ENCODE assay signal across 11 cellular contexts in the genomic region with DNA sequence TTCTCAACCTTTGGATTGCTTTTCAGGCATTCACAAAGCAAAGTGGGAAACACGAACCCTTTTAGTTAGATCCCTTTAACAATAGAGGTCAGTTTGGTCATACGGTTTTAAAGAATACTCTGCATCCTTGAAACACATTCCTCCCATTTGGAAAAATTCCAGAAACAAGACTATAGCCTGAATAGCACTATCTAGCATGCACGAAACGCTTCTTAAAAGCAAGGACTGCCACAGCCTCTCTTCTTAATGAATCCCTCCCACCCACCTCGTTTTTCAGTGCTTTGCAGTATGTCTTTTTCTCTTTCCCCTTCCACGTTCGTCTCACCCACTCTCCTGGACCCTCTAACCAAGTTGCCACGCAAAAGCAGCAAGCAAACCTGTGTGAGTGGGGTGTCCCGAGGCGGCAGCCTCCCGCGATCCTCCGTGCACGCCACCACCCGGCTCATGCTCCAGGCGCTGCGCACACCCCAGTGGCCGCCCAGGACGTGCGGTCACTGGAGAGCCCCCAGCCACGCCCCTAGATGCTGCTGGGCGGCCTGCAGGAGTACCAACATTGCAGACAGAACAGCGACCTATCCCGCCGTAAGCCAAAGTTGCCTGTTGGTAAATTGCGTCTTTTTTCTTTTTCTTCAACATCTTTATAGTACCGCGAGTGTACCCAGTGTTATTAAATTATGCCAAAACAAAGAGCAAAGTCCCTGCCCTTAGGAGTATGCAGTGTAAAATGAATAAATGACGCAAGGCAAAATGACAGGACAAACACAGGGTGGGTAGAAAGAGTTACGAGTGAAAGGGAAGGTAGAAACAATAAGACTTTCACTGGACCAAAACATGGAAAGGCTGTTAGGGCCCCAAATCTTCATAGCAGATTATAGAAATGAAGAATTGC. TPM values are rescaled to one million over a fixed set of nuclear protein-coding genes. Genes with fewer than 3 reads are reported as not detected.
DNase-seq lines count a peak whose midpoint lies in the region; ATAC-seq, FAIRE-seq and TF ChIP-seq lines count a peak whose summit lies in the region.
"Had no signal": no experiment of that assay in that cellular context is flagged by ENCODE, and none has a peak within 500 bp of the region (broad histone marks: within the 10 kb centered on the region; RNA-seq: fewer than 3 reads in every experiment).

A gene with protein sequence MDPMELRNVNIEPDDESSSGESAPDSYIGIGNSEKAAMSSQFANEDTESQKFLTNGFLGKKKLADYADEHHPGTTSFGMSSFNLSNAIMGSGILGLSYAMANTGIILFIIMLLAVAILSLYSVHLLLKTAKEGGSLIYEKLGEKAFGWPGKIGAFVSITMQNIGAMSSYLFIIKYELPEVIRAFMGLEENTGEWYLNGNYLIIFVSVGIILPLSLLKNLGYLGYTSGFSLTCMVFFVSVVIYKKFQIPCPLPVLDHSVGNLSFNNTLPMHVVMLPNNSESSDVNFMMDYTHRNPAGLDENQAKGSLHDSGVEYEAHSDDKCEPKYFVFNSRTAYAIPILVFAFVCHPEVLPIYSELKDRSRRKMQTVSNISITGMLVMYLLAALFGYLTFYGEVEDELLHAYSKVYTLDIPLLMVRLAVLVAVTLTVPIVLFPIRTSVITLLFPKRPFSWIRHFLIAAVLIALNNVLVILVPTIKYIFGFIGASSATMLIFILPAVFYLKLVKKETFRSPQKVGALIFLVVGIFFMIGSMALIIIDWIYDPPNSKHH (minus strand): TSS at position 472 of the 889 bp plus-strand sequence. CDS start 32,926 bp downstream, outside the sequence.

- no peaks in the 10 kb centered on the region for H3K36me3 ChIP-seq in ectodermal cell (ENCODE audit: control insufficient read depth, insufficient read depth, low read length)
- no peaks in the 10 kb centered on the region for H3K36me3 ChIP-seq in HepG2 (replicated peaks in 1 of 2; ENCODE audit: control insufficient read depth in 1 of 2, insufficient read depth in 2 of 2, low read length in 2 of 2)
- no peaks in the 10 kb centered on the region for H3K36me3 ChIP-seq in upper lobe of right lung

- TF ChIP-seq EP300 in HepG2 (IDR thresholded peaks at IDR 0.05; ENCODE audit: low read depth in 2 of 2, low read length in 2 of 2) (no peak), HepG2 (CRISPR knock-in tag; IDR thresholded peaks at IDR 0.05; ENCODE audit: borderline replicate concordance) (no peak)

- POLR2A ChIA-PET in HepG2 (lab: Yijun Ruan, JAX), result no interaction called here

- H3K4me3 ChIP-seq in ectodermal cell (ENCODE audit: insufficient read depth, low read depth, low read length), result peak within 1 kb of the TSS; percentile 41
- peak within 1 kb of the TSS; percentile 56 to 74 (median 63) for H3K4me3 ChIP-seq in HepG2 (replicated peaks in 1 of 3; ENCODE audit: insufficient read depth in 1 of 3, low read depth in 2 of 3, low read length in 3 of 3)
- H3K4me3 ChIP-seq in upper lobe of right lung, result no peak within 1 kb of the TSS
- H3K4me3 ChIP-seq: A549 had no signal

- CTCF ChIA-PET in HepG2 (lab: Yijun Ruan, JAX; ENCODE audit: low intra/inter-chr PET ratio, low total read pairs), result no interaction called here

- peak within 1 kb of the TSS; percentile 17 for H3K27ac ChIP-seq in ectodermal cell (ENCODE audit: insufficient read depth, low read depth, low read length, poor library complexity, severe bottlenecking)
- no peak within 1 kb of the TSS for H3K27ac ChIP-seq in HepG2 (ENCODE audit: extremely low read length, insufficient read depth, low read length)
- no peak within 1 kb of the TSS for H3K27ac ChIP-seq in upper lobe of right lung
- H3K27ac ChIP-seq: A549 had no signal

- no TSS peak for BruUV-seq in HepG2 (replicated peaks; lab: Mats Ljungman, UMichigan)

- FAIRE-seq in HepG2 (lab: Jason Lieb, UNC), result peak; percentile 61

- no peaks in the 10 kb centered on the region for H4K20me1 ChIP-seq in HepG2 (ENCODE audit: insufficient read depth, low read length)

- peaks cover 52% of the 10 kb centered on the region for H3K27me3 ChIP-seq in ectodermal cell (ENCODE audit: control insufficient read depth, insufficient read depth, low read length, poor library complexity, severe bottlenecking)
- peaks cover 2 to 12% of the 10 kb centered on the region in 2 experiments; a peak in 3 of 5 replicates for H3K27me3 ChIP-seq in HepG2 (ENCODE audit: control insufficient read depth in 1 of 2, insufficient read depth in 2 of 2, low read length in 2 of 2)
- peaks cover 42% of the 10 kb centered on the region for H3K27me3 ChIP-seq in upper lobe of right lung

- peak within 1 kb of the TSS; percentile 64 for H2AFZ ChIP-seq in HepG2 (ENCODE audit: low read length)

- ATAC-seq in HepG2 (peak; percentile 100), upper lobe of right lung (peak; percentile 72), GM21526 (IDR thresholded peaks at IDR 0.05; ENCODE audit: low FRiP score, unreplicated experiment) (no peak)

- TF ChIP-seq CTCF in HepG2 (CRISPR knock-in tag; IDR thresholded peaks at IDR 0.05), result peak; percentile 88
- no peak for TF ChIP-seq CTCF in upper lobe of right lung (IDR thresholded peaks at IDR 0.05)

- H3K4me1 ChIP-seq in ectodermal cell (ENCODE audit: control insufficient read depth, insufficient read depth, low read length) (peaks cover 3% of the 10 kb centered on the region), HepG2 (ENCODE audit: insufficient read depth, low read length) (peaks cover 42% of the 10 kb centered on the region), upper lobe of right lung (no peaks in the 10 kb centered on the region)
- H3K4me1 ChIP-seq: A549 had no signal

- WGBS in ectodermal cell, 2 experiments, result 26 to 29% methylated on average over 30 of the region's 30 CpGs
- WGBS in HepG2 (ENCODE audit: low lambda C conversion rate), result 2% methylated on average over 28 of the region's 30 CpGs

- TF ChIP-seq RAD21 in HepG2 (CRISPR knock-in tag; IDR thresholded peaks at IDR 0.05), result peak; percentile 76

- intact Hi-C loops in HepG2 (cut with micrococcal nuclease; ENCODE audit: unreplicated experiment), result loop anchor here (5.0 to 10.0 kb wide), 2 partner anchors 51 to 148 kb away; no protein-coding TSS in a partner anchor
- intact Hi-C loops in upper lobe of right lung (cut with DNase I), result no loop called here

- H3K79me2 ChIP-seq in HepG2 (ENCODE audit: insufficient read depth, low read length), result no peaks in the 10 kb centered on the region

- peak within 1 kb of the TSS; percentile 95 for H3K4me2 ChIP-seq in HepG2 (ENCODE audit: low read depth, low read length)
- H3K4me2 ChIP-seq: A549 had no signal

- in situ Hi-C loops in HepG2 (cut with HindIII; ENCODE audit: extremely low pct_ligation_motif_present, low pct_unique_long_range_greater_than_20kb), result no loop called here

- TF ChIP-seq POLR2A in HepG2 (IDR thresholded peaks at IDR 0.05; ENCODE audit: insufficient read depth in 1 of 2, low read depth in 2 of 2, low read length in 2 of 2), result no peak

- H3K9me3 ChIP-seq in ectodermal cell (ENCODE audit: control insufficient read depth, low read length), result no peaks in the 10 kb centered on the region
- H3K9me3 ChIP-seq in HepG2 (ENCODE audit: low read length), result no peaks in the 10 kb centered on the region
- H3K9me3 ChIP-seq in upper lobe of right lung, result no peaks in the 10 kb centered on the region
- H3K9me3 ChIP-seq: A549 had no signal

- H3K9ac ChIP-seq in HepG2 (ENCODE audit: insufficient read depth, low read depth, low read length), result peak within 1 kb of the TSS; percentile 58; the same call in 1 of the 2 replicates

- DNase-seq in NCI-H2029 treated with DMSO at 0.1 percent for 48 hours (lab: John Stamatoyannopoulos, UW) (peak; percentile 12), NCI-H2029 (lab: John Stamatoyannopoulos, UW) (no peak), HepG2 (ENCODE audit: low spot score) (peak; percentile 40), upper lobe of right lung (no peak), hypothalamus (lab: John Stamatoyannopoulos, UW) (no peak), NCI-H774 (lab: John Stamatoyannopoulos, UW) (no peak)
- DNase-seq: NCI-H1694 treated with DMSO at 0.1 percent for 48 hours had no signal

TF ChIP-seq in HepG2, 621 proteins besides CTCF, POLR2A, EP300 and RAD21 (continues in another document):
- TF ChIP-seq NFKBIZ (CRISPR knock-in tag; IDR thresholded peaks at IDR 0.05), result no peak

RNA-seq across cellular contexts. Expression of the gene that starts here (rescaled TPM):
- 6.8 TPM for polyA plus RNA-seq in ectodermal cell (2013, experiment 1 of 4)
- polyA plus RNA-seq in ectodermal cell (2013, experiment 2 of 4), result 8.8 TPM
- 6.1 TPM for polyA plus RNA-seq in ectodermal cell (2013, experiment 3 of 4)
- 6.1 TPM for polyA plus RNA-seq in ectodermal cell (2013, experiment 4 of 4)
- total RNA-seq in HepG2 (2016; rRNA removed; fragmentation: Illumina TruSeq; extraction: Trizol) (2.8 and 3.5 TPM in 2 replicates), upper lobe of right lung (1.9 TPM)
- total RNA-seq in HepG2 (2016; cell fraction: cytosol; rRNA removed; fragmentation: Illumina TruSeq; extraction: Trizol; ENCODE audit: low read depth), result 0.61 and 0.62 TPM in 2 replicates
- total RNA-seq in HepG2 (2016; cell fraction: insoluble cytoplasmic fraction; rRNA removed; fragmentation: Illumina TruSeq; extraction: Trizol), result 3.2 TPM in 2 replicates
- total RNA-seq in HepG2 (2016; cell fraction: membrane; rRNA removed; fragmentation: Illumina TruSeq; extraction: Trizol), result 2.4 and 2.6 TPM in 2 replicates
- total RNA-seq in HepG2 (2016; cell fraction: nucleus; rRNA removed; fragmentation: Illumina TruSeq; extraction: Trizol), result 2.5 and 2.9 TPM in 2 replicates
- polyA plus RNA-seq in HepG2 (2011; rRNA removed), result 5.0 and 5.2 TPM in 2 replicates
- polyA plus RNA-seq in HepG2 (2011; cell fraction: cytosol; rRNA removed), result 2.2 and 5.0 TPM in 2 replicates
- 3.0 and 5.8 TPM in 2 replicates for polyA plus RNA-seq in HepG2 (2011; cell fraction: nucleus; rRNA removed)
- polyA plus RNA-seq in HepG2 (2012), result 17.1 and 20.4 TPM in 2 replicates
- 0.35 TPM in 2 replicates for polyA plus RNA-seq in HepG2 (2016; cell fraction: cytosol; fragmentation: Illumina TruSeq; extraction: Trizol; ENCODE audit: low read depth)
- 2.7 and 3.2 TPM in 2 replicates for polyA plus RNA-seq in HepG2 (2016; cell fraction: insoluble cytoplasmic fraction; fragmentation: Illumina TruSeq; extraction: Trizol; ENCODE audit: low read depth)
- 1.3 and 1.4 TPM in 2 replicates for polyA plus RNA-seq in HepG2 (2016; cell fraction: membrane; fragmentation: Illumina TruSeq; extraction: Trizol; ENCODE audit: low read depth)
- polyA plus RNA-seq in HepG2 (2016; cell fraction: nucleus; fragmentation: Illumina TruSeq; extraction: Trizol; ENCODE audit: insufficient read depth, low read depth), result 3.6 and 3.8 TPM in 2 replicates
- 5.5 TPM in 1 of 2 replicates, not detected in the other for polyA minus RNA-seq in HepG2 (2011; rRNA and poly(A)+ RNA removed; ENCODE audit: low replicate concordance)
- 3.0 and 5.9 TPM in 2 replicates for polyA minus RNA-seq in HepG2 (2011; cell fraction: cytosol; rRNA and poly(A)+ RNA removed)
- 3.0 and 6.1 TPM in 2 replicates for polyA minus RNA-seq in HepG2 (2011; cell fraction: nucleus; rRNA and poly(A)+ RNA removed)
- total RNA-seq: mononuclear cell had no signal

Comparison
In these comparisons a context has a peak if more than half of its experiments do, and no peak if none do; other contexts are left out.
1. DNase-seq: peak in NCI-H2029 treated with DMSO at 0.1 percent for 48 hours (single experiment) and HepG2 (single experiment); none in NCI-H2029 (single experiment), upper lobe of right lung (single experiment), hypothalamus (0 of 51) and NCI-H774 (single experiment).